Comparison of ENCODE assay signal across 1 cellular context in genomic region chr6:155364844-155365437, GRCh38.
TF ChIP-seq lines count a peak whose summit lies in the region.

No MANE protein-coding gene starts in this region.

TF ChIP-seq in HepG2, 621 proteins besides CTCF, POLR2A, EP300 and RAD21 (continued from another document):
- 0 out of 2 replicates have a peak, but pooled peaks have one; percentile 52 for TF ChIP-seq ATF3 (CRISPR knock-in tag; IDR thresholded peaks at IDR 0.05)
- 0 out of 2 replicates have a peak, but pooled peaks have one; percentile 22 for TF ChIP-seq EHMT2 (IDR thresholded peaks at IDR 0.05; ENCODE audit: borderline replicate concordance, low read depth, low read length)
- no peak for TF ChIP-seq AKAP8 (CRISPR knock-in tag; IDR thresholded peaks at IDR 0.05)
- peak; percentile 87 for TF ChIP-seq ATF7 (IDR thresholded peaks at IDR 0.05)
- TF ChIP-seq ATF7 (CRISPR knock-in tag; IDR thresholded peaks at IDR 0.05): no peak
- TF ChIP-seq ATF4 (CRISPR knock-in tag; IDR thresholded peaks at IDR 0.05): peak; percentile 84 to 92
- peak; percentile 35; the same call in 1 of the 2 replicates for TF ChIP-seq TFE3 (CRISPR knock-in tag; IDR thresholded peaks at IDR 0.05)
- peak; percentile 92 for TF ChIP-seq CEBPG (CRISPR knock-in tag; IDR thresholded peaks at IDR 0.05)
- peak; percentile 92 for TF ChIP-seq ZNF317 (CRISPR knock-in tag; IDR thresholded peaks at IDR 0.05)
- TF ChIP-seq ZFP82 (CRISPR knock-in tag; IDR thresholded peaks at IDR 0.05; ENCODE audit: borderline replicate concordance): no peak
- 0 out of 2 replicates have a peak, but pooled peaks have one; percentile 11 for TF ChIP-seq ZNF234 (CRISPR knock-in tag; conservative IDR thresholded peaks at IDR 0.05)
